In the genomic region with DNA sequence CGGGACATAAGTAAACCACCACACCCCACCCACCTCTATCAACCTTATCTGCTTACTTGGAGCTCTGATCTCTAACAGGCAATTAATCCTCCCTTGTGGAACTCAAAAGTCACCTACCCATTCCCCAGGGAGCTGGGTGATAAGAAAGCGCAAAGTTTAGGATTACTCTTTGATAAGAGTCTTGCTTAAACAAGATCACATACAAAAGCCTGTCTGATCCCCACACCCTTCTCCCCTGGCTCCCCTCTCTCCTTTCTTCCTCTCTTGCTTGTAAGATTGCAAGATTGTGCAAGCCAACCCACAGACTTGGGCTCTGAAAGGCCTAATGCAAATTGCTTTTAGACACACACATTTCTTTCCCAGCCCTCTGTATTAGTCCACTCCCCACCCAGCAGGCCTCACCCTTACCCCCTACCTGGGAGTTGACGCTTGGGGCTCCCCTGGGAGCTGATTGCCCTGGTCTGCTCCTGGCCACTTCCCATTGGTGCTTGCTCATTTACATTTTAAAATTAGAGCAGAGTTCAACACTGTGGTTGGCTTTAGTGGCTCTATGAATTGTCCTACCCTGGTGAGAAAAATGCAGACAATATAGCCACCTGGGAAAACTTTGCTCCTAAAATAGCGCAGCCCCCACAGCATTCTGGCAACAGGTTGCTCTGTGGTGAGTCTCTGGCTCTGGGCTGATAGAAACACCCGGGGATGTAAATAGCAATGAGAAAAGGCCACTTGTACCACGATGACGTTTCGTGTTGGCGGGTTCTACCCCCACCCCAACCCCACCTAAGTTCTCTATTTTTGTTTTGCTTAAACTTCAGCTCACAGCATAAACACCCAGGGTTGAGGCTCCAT, we compare ENCODE assay signal across 1 cellular context.
A peak's percentile ranks its signal among the peaks of the same experiment; 100 is the strongest.
TF ChIP-seq lines count a peak whose summit lies in the region.

No MANE protein-coding gene starts in this region.

TF ChIP-seq in HepG2, 621 proteins besides CTCF, POLR2A, EP300 and RAD21 (continued from another document and continues in another):
- TF ChIP-seq, protein P1, sequence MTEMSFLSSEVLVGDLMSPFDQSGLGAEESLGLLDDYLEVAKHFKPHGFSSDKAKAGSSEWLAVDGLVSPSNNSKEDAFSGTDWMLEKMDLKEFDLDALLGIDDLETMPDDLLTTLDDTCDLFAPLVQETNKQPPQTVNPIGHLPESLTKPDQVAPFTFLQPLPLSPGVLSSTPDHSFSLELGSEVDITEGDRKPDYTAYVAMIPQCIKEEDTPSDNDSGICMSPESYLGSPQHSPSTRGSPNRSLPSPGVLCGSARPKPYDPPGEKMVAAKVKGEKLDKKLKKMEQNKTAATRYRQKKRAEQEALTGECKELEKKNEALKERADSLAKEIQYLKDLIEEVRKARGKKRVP (CRISPR knock-in tag; IDR thresholded peaks at IDR 0.05): no peak
- TF ChIP-seq TEAD2 (CRISPR knock-in tag; IDR thresholded peaks at IDR 0.05) (no peak), FOXK2 (IDR thresholded peaks at IDR 0.05) (no peak), ZNF34 (CRISPR knock-in tag; IDR thresholded peaks at IDR 0.05; ENCODE audit: borderline replicate concordance) (no peak), HOXA9 (CRISPR knock-in tag; IDR thresholded peaks at IDR 0.05; ENCODE audit: borderline replicate concordance) (no peak), NCOR1 (IDR thresholded peaks at IDR 0.05; ENCODE audit: borderline replicate concordance, low read length) (peak; percentile 86), STAG1 (CRISPR knock-in tag; IDR thresholded peaks at IDR 0.05) (0 out of 2 replicates have a peak, but pooled peaks have one; percentile 9), FOXP1 (IDR thresholded peaks at IDR 0.05) (no peak), FOXP1 (CRISPR knock-in tag; IDR thresholded peaks at IDR 0.05) (peak; percentile 62; the same call in 1 of the 2 replicates), FOXA3 (CRISPR knock-in tag; IDR thresholded peaks at IDR 0.05) (peak; percentile 19; the same call in 1 of the 2 replicates), ZNF3 (CRISPR knock-in tag; IDR thresholded peaks at IDR 0.05) (no peak), HOXA3 (CRISPR knock-in tag; IDR thresholded peaks at IDR 0.05) (peak; percentile 75), PCBP2 (optimal IDR thresholded peaks at IDR 0.05; ENCODE audit: low read depth, low read length, poor library complexity, severe bottlenecking) (peak; percentile 55), MED8 (CRISPR knock-in tag; IDR thresholded peaks at IDR 0.05; ENCODE audit: insufficient replicate concordance) (peak; percentile 16), RBAK (CRISPR knock-in tag; IDR thresholded peaks at IDR 0.05) (no peak), SP4 (CRISPR knock-in tag; IDR thresholded peaks at IDR 0.05) (no peak; the same call in 1 of the 2 replicates), ELF3 (CRISPR knock-in tag; IDR thresholded peaks at IDR 0.05) (no peak), AHR (CRISPR knock-in tag; IDR thresholded peaks at IDR 0.05) (no peak), CHCHD3 (CRISPR knock-in tag; IDR thresholded peaks at IDR 0.05) (no peak), ATRX (CRISPR knock-in tag; IDR thresholded peaks at IDR 0.05; ENCODE audit: borderline replicate concordance) (no peak), ZNF879 (CRISPR knock-in tag; IDR thresholded peaks at IDR 0.05) (peak; percentile 87; the same call in 1 of the 2 replicates), MAFK (conservative IDR thresholded peaks at IDR 0.05 in 1 of 2, IDR thresholded peaks at IDR 0.05 in 1 of 2; ENCODE audit: low read length in 2 of 2) (no peak), MYC (CRISPR knock-in tag; IDR thresholded peaks at IDR 0.05; ENCODE audit: borderline replicate concordance) (no peak; the same call in 1 of the 2 replicates), NR2C2 (CRISPR knock-in tag; IDR thresholded peaks at IDR 0.05; ENCODE audit: borderline replicate concordance) (peak; percentile 59)
- TF ChIP-seq, protein P2, sequence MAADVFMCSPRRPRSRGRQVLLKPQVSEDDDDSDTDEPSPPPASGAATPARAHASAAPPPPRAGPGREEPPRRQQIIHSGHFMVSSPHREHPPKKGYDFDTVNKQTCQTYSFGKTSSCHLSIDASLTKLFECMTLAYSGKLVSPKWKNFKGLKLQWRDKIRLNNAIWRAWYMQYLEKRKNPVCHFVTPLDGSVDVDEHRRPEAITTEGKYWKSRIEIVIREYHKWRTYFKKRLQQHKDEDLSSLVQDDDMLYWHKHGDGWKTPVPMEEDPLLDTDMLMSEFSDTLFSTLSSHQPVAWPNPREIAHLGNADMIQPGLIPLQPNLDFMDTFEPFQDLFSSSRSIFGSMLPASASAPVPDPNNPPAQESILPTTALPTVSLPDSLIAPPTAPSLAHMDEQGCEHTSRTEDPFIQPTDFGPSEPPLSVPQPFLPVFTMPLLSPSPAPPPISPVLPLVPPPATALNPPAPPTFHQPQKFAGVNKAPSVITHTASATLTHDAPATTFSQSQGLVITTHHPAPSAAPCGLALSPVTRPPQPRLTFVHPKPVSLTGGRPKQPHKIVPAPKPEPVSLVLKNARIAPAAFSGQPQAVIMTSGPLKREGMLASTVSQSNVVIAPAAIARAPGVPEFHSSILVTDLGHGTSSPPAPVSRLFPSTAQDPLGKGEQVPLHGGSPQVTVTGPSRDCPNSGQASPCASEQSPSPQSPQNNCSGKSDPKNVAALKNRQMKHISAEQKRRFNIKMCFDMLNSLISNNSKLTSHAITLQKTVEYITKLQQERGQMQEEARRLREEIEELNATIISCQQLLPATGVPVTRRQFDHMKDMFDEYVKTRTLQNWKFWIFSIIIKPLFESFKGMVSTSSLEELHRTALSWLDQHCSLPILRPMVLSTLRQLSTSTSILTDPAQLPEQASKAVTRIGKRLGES (CRISPR knock-in tag; IDR thresholded peaks at IDR 0.05; ENCODE audit: borderline replicate concordance): peak; percentile 74; the same call in 1 of the 2 replicates
- TF ChIP-seq, protein P3, sequence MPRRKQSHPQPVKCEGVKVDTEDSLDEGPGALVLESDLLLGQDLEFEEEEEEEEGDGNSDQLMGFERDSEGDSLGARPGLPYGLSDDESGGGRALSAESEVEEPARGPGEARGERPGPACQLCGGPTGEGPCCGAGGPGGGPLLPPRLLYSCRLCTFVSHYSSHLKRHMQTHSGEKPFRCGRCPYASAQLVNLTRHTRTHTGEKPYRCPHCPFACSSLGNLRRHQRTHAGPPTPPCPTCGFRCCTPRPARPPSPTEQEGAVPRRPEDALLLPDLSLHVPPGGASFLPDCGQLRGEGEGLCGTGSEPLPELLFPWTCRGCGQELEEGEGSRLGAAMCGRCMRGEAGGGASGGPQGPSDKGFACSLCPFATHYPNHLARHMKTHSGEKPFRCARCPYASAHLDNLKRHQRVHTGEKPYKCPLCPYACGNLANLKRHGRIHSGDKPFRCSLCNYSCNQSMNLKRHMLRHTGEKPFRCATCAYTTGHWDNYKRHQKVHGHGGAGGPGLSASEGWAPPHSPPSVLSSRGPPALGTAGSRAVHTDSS (CRISPR knock-in tag; conservative IDR thresholded peaks at IDR 0.05): no peak
- TF ChIP-seq, protein P4, sequence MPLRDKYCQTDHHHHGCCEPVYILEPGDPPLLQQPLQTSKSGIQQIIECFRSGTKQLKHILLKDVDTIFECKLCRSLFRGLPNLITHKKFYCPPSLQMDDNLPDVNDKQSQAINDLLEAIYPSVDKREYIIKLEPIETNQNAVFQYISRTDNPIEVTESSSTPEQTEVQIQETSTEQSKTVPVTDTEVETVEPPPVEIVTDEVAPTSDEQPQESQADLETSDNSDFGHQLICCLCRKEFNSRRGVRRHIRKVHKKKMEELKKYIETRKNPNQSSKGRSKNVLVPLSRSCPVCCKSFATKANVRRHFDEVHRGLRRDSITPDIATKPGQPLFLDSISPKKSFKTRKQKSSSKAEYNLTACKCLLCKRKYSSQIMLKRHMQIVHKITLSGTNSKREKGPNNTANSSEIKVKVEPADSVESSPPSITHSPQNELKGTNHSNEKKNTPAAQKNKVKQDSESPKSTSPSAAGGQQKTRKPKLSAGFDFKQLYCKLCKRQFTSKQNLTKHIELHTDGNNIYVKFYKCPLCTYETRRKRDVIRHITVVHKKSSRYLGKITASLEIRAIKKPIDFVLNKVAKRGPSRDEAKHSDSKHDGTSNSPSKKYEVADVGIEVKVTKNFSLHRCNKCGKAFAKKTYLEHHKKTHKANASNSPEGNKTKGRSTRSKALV (CRISPR knock-in tag; IDR thresholded peaks at IDR 0.05): no peak; the same call in 1 of the 2 replicates
- TF ChIP-seq, protein P5, sequence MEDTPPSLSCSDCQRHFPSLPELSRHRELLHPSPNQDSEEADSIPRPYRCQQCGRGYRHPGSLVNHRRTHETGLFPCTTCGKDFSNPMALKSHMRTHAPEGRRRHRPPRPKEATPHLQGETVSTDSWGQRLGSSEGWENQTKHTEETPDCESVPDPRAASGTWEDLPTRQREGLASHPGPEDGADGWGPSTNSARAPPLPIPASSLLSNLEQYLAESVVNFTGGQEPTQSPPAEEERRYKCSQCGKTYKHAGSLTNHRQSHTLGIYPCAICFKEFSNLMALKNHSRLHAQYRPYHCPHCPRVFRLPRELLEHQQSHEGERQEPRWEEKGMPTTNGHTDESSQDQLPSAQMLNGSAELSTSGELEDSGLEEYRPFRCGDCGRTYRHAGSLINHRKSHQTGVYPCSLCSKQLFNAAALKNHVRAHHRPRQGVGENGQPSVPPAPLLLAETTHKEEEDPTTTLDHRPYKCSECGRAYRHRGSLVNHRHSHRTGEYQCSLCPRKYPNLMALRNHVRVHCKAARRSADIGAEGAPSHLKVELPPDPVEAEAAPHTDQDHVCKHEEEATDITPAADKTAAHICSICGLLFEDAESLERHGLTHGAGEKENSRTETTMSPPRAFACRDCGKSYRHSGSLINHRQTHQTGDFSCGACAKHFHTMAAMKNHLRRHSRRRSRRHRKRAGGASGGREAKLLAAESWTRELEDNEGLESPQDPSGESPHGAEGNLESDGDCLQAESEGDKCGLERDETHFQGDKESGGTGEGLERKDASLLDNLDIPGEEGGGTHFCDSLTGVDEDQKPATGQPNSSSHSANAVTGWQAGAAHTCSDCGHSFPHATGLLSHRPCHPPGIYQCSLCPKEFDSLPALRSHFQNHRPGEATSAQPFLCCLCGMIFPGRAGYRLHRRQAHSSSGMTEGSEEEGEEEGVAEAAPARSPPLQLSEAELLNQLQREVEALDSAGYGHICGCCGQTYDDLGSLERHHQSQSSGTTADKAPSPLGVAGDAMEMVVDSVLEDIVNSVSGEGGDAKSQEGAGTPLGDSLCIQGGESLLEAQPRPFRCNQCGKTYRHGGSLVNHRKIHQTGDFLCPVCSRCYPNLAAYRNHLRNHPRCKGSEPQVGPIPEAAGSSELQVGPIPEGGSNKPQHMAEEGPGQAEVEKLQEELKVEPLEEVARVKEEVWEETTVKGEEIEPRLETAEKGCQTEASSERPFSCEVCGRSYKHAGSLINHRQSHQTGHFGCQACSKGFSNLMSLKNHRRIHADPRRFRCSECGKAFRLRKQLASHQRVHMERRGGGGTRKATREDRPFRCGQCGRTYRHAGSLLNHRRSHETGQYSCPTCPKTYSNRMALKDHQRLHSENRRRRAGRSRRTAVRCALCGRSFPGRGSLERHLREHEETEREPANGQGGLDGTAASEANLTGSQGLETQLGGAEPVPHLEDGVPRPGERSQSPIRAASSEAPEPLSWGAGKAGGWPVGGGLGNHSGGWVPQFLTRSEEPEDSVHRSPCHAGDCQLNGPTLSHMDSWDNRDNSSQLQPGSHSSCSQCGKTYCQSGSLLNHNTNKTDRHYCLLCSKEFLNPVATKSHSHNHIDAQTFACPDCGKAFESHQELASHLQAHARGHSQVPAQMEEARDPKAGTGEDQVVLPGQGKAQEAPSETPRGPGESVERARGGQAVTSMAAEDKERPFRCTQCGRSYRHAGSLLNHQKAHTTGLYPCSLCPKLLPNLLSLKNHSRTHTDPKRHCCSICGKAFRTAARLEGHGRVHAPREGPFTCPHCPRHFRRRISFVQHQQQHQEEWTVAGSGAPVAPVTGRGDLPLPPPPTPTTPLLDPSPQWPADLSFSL (CRISPR knock-in tag; IDR thresholded peaks at IDR 0.05): no peak
- TF ChIP-seq, protein P6, sequence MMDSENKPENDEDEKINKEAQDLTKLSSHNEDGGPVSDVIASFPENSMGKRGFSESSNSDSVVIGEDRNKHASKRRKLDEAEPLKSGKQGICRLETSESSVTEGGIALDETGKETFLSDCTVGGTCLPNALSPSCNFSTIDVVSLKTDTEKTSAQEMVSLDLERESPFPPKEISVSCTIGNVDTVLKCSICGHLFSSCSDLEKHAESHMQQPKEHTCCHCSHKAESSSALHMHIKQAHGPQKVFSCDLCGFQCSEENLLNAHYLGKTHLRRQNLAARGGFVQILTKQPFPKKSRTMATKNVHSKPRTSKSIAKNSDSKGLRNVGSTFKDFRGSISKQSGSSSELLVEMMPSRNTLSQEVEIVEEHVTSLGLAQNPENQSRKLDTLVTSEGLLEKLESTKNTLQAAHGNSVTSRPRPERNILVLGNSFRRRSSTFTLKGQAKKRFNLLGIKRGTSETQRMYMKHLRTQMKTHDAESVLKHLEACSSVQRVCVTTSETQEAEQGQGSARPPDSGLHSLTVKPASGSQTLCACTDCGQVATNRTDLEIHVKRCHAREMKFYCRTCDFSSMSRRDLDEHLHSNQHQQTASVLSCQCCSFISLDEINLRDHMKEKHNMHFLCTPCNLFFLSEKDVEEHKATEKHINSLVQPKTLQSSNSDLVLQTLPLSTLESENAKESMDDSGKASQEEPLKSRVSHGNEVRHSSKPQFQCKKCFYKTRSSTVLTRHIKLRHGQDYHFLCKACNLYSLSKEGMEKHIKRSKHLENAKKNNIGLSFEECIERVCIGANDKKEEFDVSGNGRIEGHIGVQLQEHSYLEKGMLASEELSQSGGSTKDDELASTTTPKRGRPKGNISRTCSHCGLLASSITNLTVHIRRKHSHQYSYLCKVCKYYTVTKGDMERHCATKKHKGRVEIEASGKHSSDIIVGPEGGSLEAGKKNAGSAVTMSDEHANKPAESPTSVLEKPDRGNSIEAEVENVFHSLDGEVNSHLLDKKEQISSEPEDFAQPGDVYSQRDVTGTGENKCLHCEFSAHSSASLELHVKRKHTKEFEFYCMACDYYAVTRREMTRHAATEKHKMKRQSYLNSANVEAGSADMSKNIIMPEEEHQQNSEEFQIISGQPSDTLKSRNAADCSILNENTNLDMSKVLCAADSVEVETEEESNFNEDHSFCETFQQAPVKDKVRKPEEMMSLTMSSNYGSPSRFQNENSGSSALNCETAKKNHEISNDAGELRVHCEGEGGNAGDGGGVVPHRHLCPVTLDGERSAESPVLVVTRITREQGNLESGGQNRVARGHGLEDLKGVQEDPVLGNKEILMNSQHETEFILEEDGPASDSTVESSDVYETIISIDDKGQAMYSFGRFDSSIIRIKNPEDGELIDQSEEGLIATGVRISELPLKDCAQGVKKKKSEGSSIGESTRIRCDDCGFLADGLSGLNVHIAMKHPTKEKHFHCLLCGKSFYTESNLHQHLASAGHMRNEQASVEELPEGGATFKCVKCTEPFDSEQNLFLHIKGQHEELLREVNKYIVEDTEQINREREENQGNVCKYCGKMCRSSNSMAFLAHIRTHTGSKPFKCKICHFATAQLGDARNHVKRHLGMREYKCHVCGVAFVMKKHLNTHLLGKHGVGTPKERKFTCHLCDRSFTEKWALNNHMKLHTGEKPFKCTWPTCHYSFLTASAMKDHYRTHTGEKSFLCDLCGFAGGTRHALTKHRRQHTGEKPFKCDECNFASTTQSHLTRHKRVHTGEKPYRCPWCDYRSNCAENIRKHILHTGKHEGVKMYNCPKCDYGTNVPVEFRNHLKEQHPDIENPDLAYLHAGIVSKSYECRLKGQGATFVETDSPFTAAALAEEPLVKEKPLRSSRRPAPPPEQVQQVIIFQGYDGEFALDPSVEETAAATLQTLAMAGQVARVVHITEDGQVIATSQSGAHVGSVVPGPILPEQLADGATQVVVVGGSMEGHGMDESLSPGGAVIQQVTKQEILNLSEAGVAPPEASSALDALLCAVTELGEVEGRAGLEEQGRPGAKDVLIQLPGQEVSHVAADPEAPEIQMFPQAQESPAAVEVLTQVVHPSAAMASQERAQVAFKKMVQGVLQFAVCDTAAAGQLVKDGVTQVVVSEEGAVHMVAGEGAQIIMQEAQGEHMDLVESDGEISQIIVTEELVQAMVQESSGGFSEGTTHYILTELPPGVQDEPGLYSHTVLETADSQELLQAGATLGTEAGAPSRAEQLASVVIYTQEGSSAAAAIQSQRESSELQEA (CRISPR knock-in tag; IDR thresholded peaks at IDR 0.05; ENCODE audit: not compliant biosample characterization): no peak
- TF ChIP-seq, protein P7, sequence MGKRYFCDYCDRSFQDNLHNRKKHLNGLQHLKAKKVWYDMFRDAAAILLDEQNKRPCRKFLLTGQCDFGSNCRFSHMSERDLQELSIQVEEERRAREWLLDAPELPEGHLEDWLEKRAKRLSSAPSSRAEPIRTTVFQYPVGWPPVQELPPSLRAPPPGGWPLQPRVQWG (CRISPR knock-in tag; IDR thresholded peaks at IDR 0.05; ENCODE audit: borderline replicate concordance, low read depth): no peak
